In the genomic region with DNA sequence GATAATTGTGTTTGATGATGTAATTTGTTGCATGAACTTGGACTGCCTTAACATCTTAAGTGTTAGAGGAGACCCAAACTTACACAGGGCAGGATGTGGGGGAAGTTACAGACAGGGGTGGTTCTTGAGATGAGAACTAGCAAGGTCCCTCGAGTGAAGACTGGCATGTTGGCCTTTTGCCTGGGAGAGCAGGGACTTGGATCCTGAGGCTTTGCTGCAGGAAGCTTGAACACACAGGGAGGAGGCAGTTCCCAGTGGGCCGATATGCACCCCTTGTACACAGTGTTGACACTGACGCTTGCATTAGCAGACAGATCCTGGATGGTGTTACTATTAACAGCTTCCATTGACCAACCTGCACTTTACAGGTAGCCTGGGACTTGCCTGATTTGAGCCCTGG, we compare ENCODE assay signal across 14 cellular contexts. TPM values are rescaled to one million over a fixed set of nuclear protein-coding genes. Genes with fewer than 3 reads are reported as not detected.
DNase-seq lines count a peak whose midpoint lies in the region; ATAC-seq lines count a peak whose summit lies in the region.
"Had no signal": no experiment of that assay in that cellular context is flagged by ENCODE, and none has a peak within 500 bp of the region (broad histone marks: within the 10 kb centered on the region; RNA-seq: fewer than 3 reads in every experiment).

No MANE protein-coding gene starts in this region.

- H4K20me1 ChIP-seq in BLaER1, result no peaks in the 10 kb centered on the region

- H3K9me3 ChIP-seq in BLaER1, result 0 out of 2 replicates have a peak, but pooled peaks cover 4% of the 10 kb centered on the region
- H3K9me3 ChIP-seq in CD8-positive, alpha-beta memory T cell (ENCODE audit: low read length), result no peaks in the 10 kb centered on the region
- H3K9me3 ChIP-seq: esophagus squamous epithelium had no signal

- no peaks in the 10 kb centered on the region for H3K36me3 ChIP-seq in BLaER1
- no peaks in the 10 kb centered on the region for H3K36me3 ChIP-seq in CD8-positive, alpha-beta memory T cell (ENCODE audit: insufficient read depth, low read length)
- H3K36me3 ChIP-seq: esophagus squamous epithelium had no signal

- H3K4me2 ChIP-seq in BLaER1, result peak overlapping the region; percentile 57

- CTCF ChIA-PET in CD8-positive, alpha-beta memory T cell (lab: Charles Lee), result no interaction called here

- peaks cover 16% of the 10 kb centered on the region for H3K4me1 ChIP-seq in BLaER1
- peaks cover 28% of the 10 kb centered on the region for H3K4me1 ChIP-seq in CD8-positive, alpha-beta memory T cell (ENCODE audit: insufficient read depth, low read length)
- H3K4me1 ChIP-seq: esophagus squamous epithelium had no signal

- H3K27me3 Mint-ChIP-seq in CD8-positive, alpha-beta memory T cell, result no peaks in the 10 kb centered on the region
- H3K27me3 Mint-ChIP-seq in activated T-helper 1 cell treated with anti-CD3 and anti-CD28 coated beads, Interleukin-12 subunit alpha, Interleukin-12 subunit beta, Interleukin-2, Interleukin-4 antibody, amounts not matched to agents 30 ng/mL and 10 ng/mL and 1 ng/mL, durations not matched to agents 14 hours and 24 hours and 36 hours (ENCODE audit: insufficient read depth), result peaks cover 13% of the 10 kb centered on the region

- DNase-seq in CD8-positive, alpha-beta memory T cell, result peak in 2 of 5 donors; percentile 8 to 46
- no peak for DNase-seq in activated T-helper 1 cell treated with anti-CD3 and anti-CD28 coated beads, Interleukin-12 subunit alpha, Interleukin-12 subunit beta, Interleukin-2, Interleukin-4 antibody, amounts not matched to agents 30 ng/mL and 10 ng/mL and 1 ng/mL, durations not matched to agents 14 hours and 24 hours and 36 hours (ENCODE audit: low spot score)
- DNase-seq in myocyte (ENCODE audit: low read depth), result peak; percentile 9
- no peak for DNase-seq in inferior parietal cortex (ENCODE audit: extremely low spot score)
- no peak for DNase-seq in 8988T
- DNase-seq: esophagus squamous epithelium, H7, NCI-H187, right cardiac atrium had no signal

- H3K36me3 Mint-ChIP-seq in CD8-positive, alpha-beta memory T cell, result peaks cover 0 to 4% (median 0%) of the 10 kb centered on the region in 3 donors
- H3K36me3 Mint-ChIP-seq in activated T-helper 1 cell treated with anti-CD3 and anti-CD28 coated beads, Interleukin-12 subunit alpha, Interleukin-12 subunit beta, Interleukin-2, Interleukin-4 antibody, amounts not matched to agents 30 ng/mL and 10 ng/mL and 1 ng/mL, durations not matched to agents 14 hours and 24 hours and 36 hours (ENCODE audit: low read depth), result no peaks in the 10 kb centered on the region

- intact Hi-C loops in activated T-helper 1 cell treated with anti-CD3 and anti-CD28 coated beads, Interleukin-12 subunit alpha, Interleukin-12 subunit beta, Interleukin-2, Interleukin-4 antibody, amounts not matched to agents 30 ng/mL and 10 ng/mL and 1 ng/mL, durations not matched to agents 14 hours and 24 hours and 36 hours (cut with micrococcal nuclease), result loop anchor here (5.0 kb wide), 1 partner anchor 36 kb away; no protein-coding TSS in a partner anchor

- peaks cover 28 to 33% (median 32%) of the 10 kb centered on the region in 3 donors for H3K4me1 Mint-ChIP-seq in CD8-positive, alpha-beta memory T cell
- H3K4me1 Mint-ChIP-seq in activated T-helper 1 cell treated with anti-CD3 and anti-CD28 coated beads, Interleukin-12 subunit alpha, Interleukin-12 subunit beta, Interleukin-2, Interleukin-4 antibody, amounts not matched to agents 30 ng/mL and 10 ng/mL and 1 ng/mL, durations not matched to agents 14 hours and 24 hours and 36 hours (ENCODE audit: low read depth), result peaks cover 35% of the 10 kb centered on the region

- peak overlapping the region; percentile 18 to 76 (median 40) for H3K27ac Mint-ChIP-seq in CD8-positive, alpha-beta memory T cell
- peak overlapping the region; percentile 83 for H3K27ac Mint-ChIP-seq in activated T-helper 1 cell treated with anti-CD3 and anti-CD28 coated beads, Interleukin-12 subunit alpha, Interleukin-12 subunit beta, Interleukin-2, Interleukin-4 antibody, amounts not matched to agents 30 ng/mL and 10 ng/mL and 1 ng/mL, durations not matched to agents 14 hours and 24 hours and 36 hours

- no peak overlapping the region for H3K4me3 ChIP-seq in BLaER1
- H3K4me3 ChIP-seq in CD8-positive, alpha-beta memory T cell (ENCODE audit: low read length), result peak overlapping the region; percentile 15
- H3K4me3 ChIP-seq: esophagus squamous epithelium had no signal

- no peak overlapping the region for H3K9ac ChIP-seq in BLaER1

- no peaks in the 10 kb centered on the region for H3K9me3 Mint-ChIP-seq in CD8-positive, alpha-beta memory T cell
- H3K9me3 Mint-ChIP-seq in activated T-helper 1 cell treated with anti-CD3 and anti-CD28 coated beads, Interleukin-12 subunit alpha, Interleukin-12 subunit beta, Interleukin-2, Interleukin-4 antibody, amounts not matched to agents 30 ng/mL and 10 ng/mL and 1 ng/mL, durations not matched to agents 14 hours and 24 hours and 36 hours, result no peaks in the 10 kb centered on the region

- ATAC-seq in HG03439 (IDR thresholded peaks at IDR 0.05; ENCODE audit: unreplicated experiment), result no peak
- ATAC-seq: right cardiac atrium, Right ventricle myocardium inferior had no signal

- H3K27ac ChIP-seq in BLaER1, result no peak overlapping the region
- no peak overlapping the region for H3K27ac ChIP-seq in CD8-positive, alpha-beta memory T cell (ENCODE audit: low read depth, low read length)
- H3K27ac ChIP-seq: esophagus squamous epithelium, VCaP had no signal

- H3K27me3 ChIP-seq in BLaER1, result no peaks in the 10 kb centered on the region
- H3K27me3 ChIP-seq in CD8-positive, alpha-beta memory T cell (ENCODE audit: insufficient read depth, low read length, poor library complexity, severe bottlenecking), result no peaks in the 10 kb centered on the region
- H3K27me3 ChIP-seq: esophagus squamous epithelium had no signal

- H3K4me3 Mint-ChIP-seq in CD8-positive, alpha-beta memory T cell, result peak overlapping the region; percentile 57 to 90 (median 69)
- H3K4me3 Mint-ChIP-seq in activated T-helper 1 cell treated with anti-CD3 and anti-CD28 coated beads, Interleukin-12 subunit alpha, Interleukin-12 subunit beta, Interleukin-2, Interleukin-4 antibody, amounts not matched to agents 30 ng/mL and 10 ng/mL and 1 ng/mL, durations not matched to agents 14 hours and 24 hours and 36 hours, result peak overlapping the region; percentile 75

- POLR2A ChIA-PET in CD8-positive, alpha-beta memory T cell (lab: Charles Lee), result no interaction called here

RNA-seq across cellular contexts. Expression of gene CHRNA1, which starts 47.5 kb away (rescaled TPM):
- total RNA-seq in CD8-positive, alpha-beta memory T cell, result not detected
- polyA plus RNA-seq in CD8-positive, alpha-beta memory T cell, result 0.43 TPM
- total RNA-seq in activated T-helper 1 cell treated with anti-CD3 and anti-CD28 coated beads, Interleukin-12 subunit alpha, Interleukin-12 subunit beta, Interleukin-2, Interleukin-4 antibody, amounts not matched to agents 30 ng/mL and 10 ng/mL and 1 ng/mL, durations not matched to agents 14 hours and 24 hours and 36 hours, result not detected in 2 replicates
- total RNA-seq in myocyte, result 1,841 and 1,867 TPM in 2 replicates
- polyA plus RNA-seq in myocyte (2012), result 770 TPM
- total RNA-seq: esophagus squamous epithelium, H7, osteoblast had no signal

Comparison
In these comparisons a context has a peak if more than half of its experiments do, and no peak if none do; other contexts are left out.
1. RNA of gene CHRNA1, which starts 47.5 kb away (total RNA-seq): 1,841 to 1,867 TPM in myocyte; not detected in CD8-positive, alpha-beta memory T cell and not detected in activated T-helper 1 cell treated with anti-CD3 and anti-CD28 coated beads, Interleukin-12 subunit alpha, Interleukin-12 subunit beta, Interleukin-2, Interleukin-4 antibody, amounts not matched to agents 30 ng/mL and 10 ng/mL and 1 ng/mL, durations not matched to agents 14 hours and 24 hours and 36 hours; every median in the first group is over 1,000 times any median in the second.